7 cellular contexts compared by ENCODE assay signal in genomic region chr1:182247832-182248231, GRCh38.
DNase-seq lines count a peak whose midpoint lies in the region; ATAC-seq, FAIRE-seq and TF ChIP-seq lines count a peak whose summit lies in the region.
"Not testable (repeated sequence)": the region's sequence is repeated elsewhere in the genome, so short reads cannot be mapped to it uniquely, and the experiment has no call there.

No MANE protein-coding gene starts in this region.

- intact Hi-C loops in activated CD8-positive, alpha-beta T cell treated with anti-CD3 and anti-CD28 coated beads for 36 hours (cut with micrococcal nuclease); K562 (cut with micrococcal nuclease): not testable (repeated sequence)

- CTCF ChIA-PET in activated CD8-positive, alpha-beta T cell treated with anti-CD3 and anti-CD28 coated beads for 36 hours (lab: Charles Lee), result interaction anchor here (1.2 kb wide), 1 partner anchor 105 kb away, joined by 3 read pairs; no protein-coding TSS in a partner anchor
- CTCF ChIA-PET in K562 (lab: Yijun Ruan, JAX; ENCODE audit: low intra/inter-chr PET ratio), result not testable (repeated sequence)

- TF ChIP-seq CTCF in activated CD8-positive, alpha-beta T cell treated with anti-CD3 and anti-CD28 coated beads for 36 hours (IDR thresholded peaks at IDR 0.05); K562 (IDR thresholded peaks at IDR 0.05 in 2 of 3, conservative IDR thresholded peaks at IDR 0.05 in 1 of 3; ENCODE audit: insufficient read depth in 2 of 3, low read depth in 1 of 3, low read length in 3 of 3); hepatocyte (IDR thresholded peaks at IDR 0.05; ENCODE audit: poor library complexity): not testable (repeated sequence)

- peak; percentile 22 for DNase-seq in activated CD4-positive, alpha-beta T cell treated with anti-CD3 and anti-CD28 coated beads for 48 hours
- not testable (repeated sequence) for DNase-seq in activated CD8-positive, alpha-beta T cell treated with anti-CD3 and anti-CD28 coated beads for 36 hours; K562 (ENCODE audit: extremely low read depth in 1 of 4, low spot score in 3 of 4); hepatocyte (ENCODE audit: low spot score)
- peak; percentile 13 for DNase-seq in stimulated activated CD4-positive, alpha-beta T cell treated with anti-CD3 and anti-CD28 coated beads, Interleukin-1b, Interleukin-23, amount 100 ng/mL, for 48 hours

- H3K27ac Mint-ChIP-seq in T-helper 1 cell treated with Interleukin-12 subunit alpha and Interleukin-12 subunit beta and Interleukin-4 antibody, amounts not matched to agents 30 μg/mL and 1 μg/mL, for 36 hours, result peak overlapping the region; percentile 76
- H3K27ac Mint-ChIP-seq in activated CD8-positive, alpha-beta T cell treated with anti-CD3 and anti-CD28 coated beads for 36 hours, result not testable (repeated sequence)
- peak overlapping the region; percentile 74 for H3K27ac Mint-ChIP-seq in activated T-helper 17 cell treated with anti-CD3 and anti-CD28 coated beads, Interleukin-2, amount 50 U/mL, for 72 hours

- not testable (repeated sequence) for H3K9me1 ChIP-seq in K562 (ENCODE audit: control insufficient read depth, insufficient read depth, low read length)

- not testable (repeated sequence) for H3K27ac ChIP-seq in K562 (ENCODE audit: extremely low read depth, low read depth, low read length)
- H3K27ac ChIP-seq in hepatocyte, result peak overlapping the region; percentile 82

- BruUV-seq in K562 (replicated peaks; lab: Mats Ljungman, UMichigan), result not testable (repeated sequence)

- not testable (repeated sequence) for H3K36me3 ChIP-seq in K562 (ENCODE audit: control insufficient read depth, insufficient read depth, low read length); hepatocyte (replicated peaks; ENCODE audit: insufficient read depth, low read depth)

- not testable (repeated sequence) for H3K27me3 Mint-ChIP-seq in T-helper 1 cell treated with Interleukin-12 subunit alpha and Interleukin-12 subunit beta and Interleukin-4 antibody, amounts not matched to agents 30 μg/mL and 1 μg/mL, for 36 hours (ENCODE audit: low read depth); activated CD8-positive, alpha-beta T cell treated with anti-CD3 and anti-CD28 coated beads for 36 hours
- peaks cover 12% of the 10 kb centered on the region for H3K27me3 Mint-ChIP-seq in activated T-helper 17 cell treated with anti-CD3 and anti-CD28 coated beads, Interleukin-2, amount 50 U/mL, for 72 hours

- TF ChIP-seq POLR2A in K562 (conservative IDR thresholded peaks at IDR 0.05), result not testable (repeated sequence)

- not testable (repeated sequence) for H3K36me3 Mint-ChIP-seq in T-helper 1 cell treated with Interleukin-12 subunit alpha and Interleukin-12 subunit beta and Interleukin-4 antibody, amounts not matched to agents 30 μg/mL and 1 μg/mL, for 36 hours (ENCODE audit: low read depth); activated CD8-positive, alpha-beta T cell treated with anti-CD3 and anti-CD28 coated beads for 36 hours (ENCODE audit: low read depth); activated T-helper 17 cell treated with anti-CD3 and anti-CD28 coated beads, Interleukin-2, amount 50 U/mL, for 72 hours (ENCODE audit: low read depth)

- H3K4me1 ChIP-seq in K562 (replicated peaks in 1 of 2; ENCODE audit: control insufficient read depth in 2 of 2, insufficient read depth in 2 of 2, low read length in 2 of 2), result not testable (repeated sequence)
- peaks cover 12% of the 10 kb centered on the region for H3K4me1 ChIP-seq in hepatocyte (ENCODE audit: insufficient read depth)

- not testable (repeated sequence) for H3K27me3 ChIP-seq in K562 (ENCODE audit: control insufficient read depth in 2 of 2, insufficient read depth in 2 of 2, low read length in 2 of 2); hepatocyte

- H3K79me2 ChIP-seq in K562 (ENCODE audit: control insufficient read depth, insufficient read depth, low read length); hepatocyte: not testable (repeated sequence)

- H4K20me1 ChIP-seq in K562 (replicated peaks; ENCODE audit: control insufficient read depth, insufficient read depth, low read length); hepatocyte (ENCODE audit: insufficient read depth, poor library complexity, severe bottlenecking): not testable (repeated sequence)

- not testable (repeated sequence) for H3K9me2 ChIP-seq in hepatocyte (replicated peaks; ENCODE audit: insufficient read depth)

- not testable (repeated sequence) for H3K9me3 Mint-ChIP-seq in T-helper 1 cell treated with Interleukin-12 subunit alpha and Interleukin-12 subunit beta and Interleukin-4 antibody, amounts not matched to agents 30 μg/mL and 1 μg/mL, for 36 hours; activated CD8-positive, alpha-beta T cell treated with anti-CD3 and anti-CD28 coated beads for 36 hours; activated T-helper 17 cell treated with anti-CD3 and anti-CD28 coated beads, Interleukin-2, amount 50 U/mL, for 72 hours

- peak; percentile 29 for ATAC-seq in activated CD8-positive, alpha-beta T cell treated with anti-CD3 and anti-CD28 coated beads for 36 hours
- peak; percentile 29 for ATAC-seq in activated T-helper 17 cell treated with anti-CD3 and anti-CD28 coated beads, Interleukin-2, amount 50 U/mL, for 72 hours (replicated peaks)
- peak; percentile 29 for ATAC-seq in K562

- TF ChIP-seq RAD21 in K562 (CRISPR knock-in tag; conservative IDR thresholded peaks at IDR 0.05 in 1 of 2, IDR thresholded peaks at IDR 0.05 in 1 of 2), result not testable (repeated sequence)

- H3K9ac ChIP-seq in K562 (ENCODE audit: insufficient read depth in 1 of 2, low read depth in 2 of 2, low read length in 2 of 2), result not testable (repeated sequence)

- not testable (repeated sequence) for TF ChIP-seq EP300 in K562 (IDR thresholded peaks at IDR 0.05; ENCODE audit: low read length)

- not testable (repeated sequence) for H3K4me3 ChIP-seq in K562, hepatocyte

- not testable (repeated sequence) for FAIRE-seq in K562 (lab: Jason Lieb, UNC)

- peaks cover 31% of the 10 kb centered on the region for H3K4me1 Mint-ChIP-seq in T-helper 1 cell treated with Interleukin-12 subunit alpha and Interleukin-12 subunit beta and Interleukin-4 antibody, amounts not matched to agents 30 μg/mL and 1 μg/mL, for 36 hours (ENCODE audit: low read depth)
- not testable (repeated sequence) for H3K4me1 Mint-ChIP-seq in activated CD8-positive, alpha-beta T cell treated with anti-CD3 and anti-CD28 coated beads for 36 hours (ENCODE audit: low read depth)
- H3K4me1 Mint-ChIP-seq in activated T-helper 17 cell treated with anti-CD3 and anti-CD28 coated beads, Interleukin-2, amount 50 U/mL, for 72 hours, result peaks cover 23% of the 10 kb centered on the region

- H3K4me2 ChIP-seq in K562 (ENCODE audit: insufficient read depth, low read length); hepatocyte: not testable (repeated sequence)

- peak overlapping the region; percentile 30 for H3K4me3 Mint-ChIP-seq in T-helper 1 cell treated with Interleukin-12 subunit alpha and Interleukin-12 subunit beta and Interleukin-4 antibody, amounts not matched to agents 30 μg/mL and 1 μg/mL, for 36 hours
- H3K4me3 Mint-ChIP-seq in activated CD8-positive, alpha-beta T cell treated with anti-CD3 and anti-CD28 coated beads for 36 hours, result not testable (repeated sequence)
- peak overlapping the region; percentile 46 for H3K4me3 Mint-ChIP-seq in activated T-helper 17 cell treated with anti-CD3 and anti-CD28 coated beads, Interleukin-2, amount 50 U/mL, for 72 hours

- WGBS in K562 (ENCODE audit: insufficient coverage, low coverage, missing lambda C conversion rate), result 50% methylated on average over 2 of the region's 2 CpGs
- WGBS in hepatocyte (ENCODE audit: low lambda C conversion rate, missing lambda C conversion rate), result 88% methylated on average over 2 of the region's 2 CpGs

- H2AFZ ChIP-seq in K562 (ENCODE audit: low read depth, low read length); hepatocyte: not testable (repeated sequence)

- not testable (repeated sequence) for H3K9me3 ChIP-seq in K562 (replicated peaks; ENCODE audit: control insufficient read depth, insufficient read depth, low read depth, low read length); hepatocyte (ENCODE audit: low read depth)

- POLR2A ChIA-PET in activated CD8-positive, alpha-beta T cell treated with anti-CD3 and anti-CD28 coated beads for 36 hours (lab: Charles Lee), result interaction anchor here (1.3 kb wide), 1 partner anchor 20 kb away, joined by 3 read pairs; no protein-coding TSS in a partner anchor
- POLR2A ChIA-PET in K562 (lab: Yijun Ruan, JAX), result interaction anchor here (0.7 to 2.2 kb wide), 2 partner anchors 10 to 149 kb away, joined by 3 to 9 read pairs; no protein-coding TSS in a partner anchor

- in situ Hi-C loops in K562 (cut with MboI), result not testable (repeated sequence)

TF ChIP-seq in K562, 482 proteins besides CTCF, POLR2A, EP300 and RAD21 (continues in another document):
- TF ChIP-seq ZNF384 (IDR thresholded peaks at IDR 0.05; ENCODE audit: low read depth, low read length) (peak; percentile 85), HDAC2 (IDR thresholded peaks at IDR 0.05) (0 out of 2 replicates have a peak, but pooled peaks have one; percentile 41), PBX2 (tag; conservative IDR thresholded peaks at IDR 0.05; ENCODE audit: low read depth) (peak; percentile 73)
- not testable (repeated sequence) for TF ChIP-seq PBX2 (CRISPR knock-in tag; IDR thresholded peaks at IDR 0.05; ENCODE audit: low read depth)
